1 cellular context compared by ENCODE assay signal in genomic region chr1:228911225-228911624, GRCh38.
TF ChIP-seq lines count a peak whose summit lies in the region.

No MANE protein-coding gene starts in this region.

TF ChIP-seq in WTC11, 78 proteins besides CTCF, POLR2A, EP300 and RAD21 (continued from another document):
- TF ChIP-seq ATF3 (CRISPR knock-in tag; conservative IDR thresholded peaks at IDR 0.05) (no peak), OVOL2 (CRISPR knock-in tag; IDR thresholded peaks at IDR 0.05; ENCODE audit: borderline replicate concordance) (no peak), ZNF232 (CRISPR knock-in tag; IDR thresholded peaks at IDR 0.05) (no peak), NFATC4 (CRISPR knock-in tag; IDR thresholded peaks at IDR 0.05) (no peak)
TF ChIP-seq in WTC11: peak in this region for 0.
